In genomic region chr1:109385417-109385816, GRCh38 we compare ENCODE assay signal across 14 cellular contexts. TPM values are rescaled to one million over a fixed set of nuclear protein-coding genes. Genes with fewer than 3 reads are reported as not detected.
A peak's percentile ranks its signal among the peaks of the same experiment; 100 is the strongest.
DNase-seq lines count a peak whose midpoint lies in the region; ATAC-seq and TF ChIP-seq lines count a peak whose summit lies in the region.
"Had no signal": no experiment of that assay in that cellular context is flagged by ENCODE, and none has a peak within 500 bp of the region (broad histone marks: within the 10 kb centered on the region; RNA-seq: fewer than 3 reads in every experiment).

No MANE protein-coding gene starts in this region.

- H3K36me3 ChIP-seq in mucosa of descending colon (ENCODE audit: low read depth) (no peaks in the 10 kb centered on the region), thyroid gland (no peaks in the 10 kb centered on the region)

- H3K4me3 Mint-ChIP-seq in natural killer cell treated with Interleukin-12 subunit alpha and Interleukin-12 subunit beta and Interleukin-15 and Interleukin-18, amount 100 ng/mL, for 72 hours, result no peak overlapping the region

- intact Hi-C loops in mucosa of descending colon (cut with DNase I, micrococcal nuclease), result no loop called here
- intact Hi-C loops in thyroid gland (cut with DNase I), result no loop called here

- H3K27ac Mint-ChIP-seq in natural killer cell treated with Interleukin-12 subunit alpha and Interleukin-12 subunit beta and Interleukin-15 and Interleukin-18, amount 100 ng/mL, for 72 hours, result no peak overlapping the region

- H3K9me3 Mint-ChIP-seq in natural killer cell treated with Interleukin-12 subunit alpha and Interleukin-12 subunit beta and Interleukin-15 and Interleukin-18, amount 100 ng/mL, for 72 hours, result no peaks in the 10 kb centered on the region

- no peaks in the 10 kb centered on the region for H3K36me3 Mint-ChIP-seq in natural killer cell treated with Interleukin-12 subunit alpha and Interleukin-12 subunit beta and Interleukin-15 and Interleukin-18, amount 100 ng/mL, for 72 hours

- peak; percentile 48 for ATAC-seq in mucosa of descending colon
- no peak for ATAC-seq in natural killer cell treated with Interleukin-12 subunit alpha and Interleukin-12 subunit beta and Interleukin-15 and Interleukin-18, amount 100 ng/mL, for 72 hours
- ATAC-seq: HepG2 had no signal

- DNase-seq in NCI-H1436 (lab: John Stamatoyannopoulos, UW) (peak; percentile 17), NCI-H1436 treated with DMSO at 0.1 percent for 48 hours (lab: John Stamatoyannopoulos, UW) (no peak), coronary artery (ENCODE audit: low spot score) (peak; percentile 87), mucosa of descending colon (no peak), thyroid gland (peak; percentile 90 to 91), GM19238 (ENCODE audit: insufficient read length, low spot score) (no peak)
- DNase-seq in activated CD4-positive, alpha-beta T cell treated with anti-CD3 and anti-CD28 coated beads for 48 hours, result no peak
- no peak for DNase-seq in natural killer cell treated with Interleukin-12 subunit alpha and Interleukin-12 subunit beta and Interleukin-15 and Interleukin-18, amount 100 ng/mL, for 72 hours (ENCODE audit: low spot score)
- DNase-seq: activated CD8-positive, alpha-beta memory T cell treated with anti-CD3 and anti-CD28 coated beads, Interleukin-2, amount 50 U/mL, for 4 hours; amniotic stem cell; Caco-2 had no signal

- H3K27ac ChIP-seq in coronary artery (peak overlapping the region; percentile 92 to 96), thyroid gland (peak overlapping the region; percentile 77 to 97 (median 81))
- H3K27ac ChIP-seq: 22Rv1, RWPE1 had no signal

- WGBS in thyroid gland, 2 donors, result 6 to 35% methylated on average over 2 of the region's 2 CpGs

- H3K4me1 ChIP-seq in mucosa of descending colon (ENCODE audit: low read depth) (peaks cover 2% of the 10 kb centered on the region), thyroid gland (peaks cover 67 to 83% of the 10 kb centered on the region in 2 donors)

- H3K4me3 ChIP-seq in coronary artery, result peak overlapping the region; percentile 2
- H3K4me3 ChIP-seq in mucosa of descending colon, result no peak overlapping the region
- no peak overlapping the region for H3K4me3 ChIP-seq in thyroid gland (replicated peaks in 1 of 3)

- peak in 1 of 2 donors; percentile 35 for TF ChIP-seq POLR2A in thyroid gland (IDR thresholded peaks at IDR 0.05)

- TF ChIP-seq CTCF in coronary artery (IDR thresholded peaks at IDR 0.05) (no peak), mucosa of descending colon (IDR thresholded peaks at IDR 0.05) (no peak), thyroid gland (IDR thresholded peaks at IDR 0.05) (no peak)

- peaks cover 0 to 4% of the 10 kb centered on the region in 2 donors for H3K4me1 Mint-ChIP-seq in natural killer cell treated with Interleukin-12 subunit alpha and Interleukin-12 subunit beta and Interleukin-15 and Interleukin-18, amount 100 ng/mL, for 72 hours (ENCODE audit: low read depth in 2 of 2)

- H3K9me3 ChIP-seq in mucosa of descending colon (no peaks in the 10 kb centered on the region), thyroid gland (no peaks in the 10 kb centered on the region)
- H3K9me3 ChIP-seq: Caco-2 had no signal

- peaks cover 13 to 17% of the 10 kb centered on the region in 2 donors for H3K27me3 Mint-ChIP-seq in natural killer cell treated with Interleukin-12 subunit alpha and Interleukin-12 subunit beta and Interleukin-15 and Interleukin-18, amount 100 ng/mL, for 72 hours

- H3K27me3 ChIP-seq in thyroid gland, result no peaks in the 10 kb centered on the region

RNA-seq across cellular contexts. Expression of gene SORT1, which starts 12.3 kb away (rescaled TPM):
- 100 to 1,000 TPM in 2 of 3 donors, 10 to 100 TPM in 1; 89.8 to 109 (median 107) TPM for total RNA-seq in mucosa of descending colon
- 100 to 1,000 TPM in 3 of 4 donors, 10 to 100 TPM in 1; 65.7 to 152 (median 137) TPM for total RNA-seq in thyroid gland
- 1 to 10 TPM; 5.8 to 7.9 TPM for total RNA-seq in natural killer cell treated with Interleukin-12 subunit alpha and Interleukin-12 subunit beta and Interleukin-15 and Interleukin-18, amount 100 ng/mL, for 72 hours

RNA-seq across cellular contexts. Expression of gene PSMA5, which starts 40.8 kb away (rescaled TPM):
- 100 to 1,000 TPM in 1 of 3 donors, 10 to 100 TPM in 2; 67.9 to 103 (median 71.0) TPM for total RNA-seq in mucosa of descending colon
- 10 to 100 TPM; 25.1 to 35.7 (median 28.0) TPM for total RNA-seq in thyroid gland
- 100 to 1,000 TPM; 194 to 201 TPM for total RNA-seq in natural killer cell treated with Interleukin-12 subunit alpha and Interleukin-12 subunit beta and Interleukin-15 and Interleukin-18, amount 100 ng/mL, for 72 hours

Comparison
In these comparisons a context has a peak if more than half of its experiments do, and no peak if none do; other contexts are left out.
1. DNase-seq: peak in NCI-H1436 (single experiment), coronary artery (single experiment) and thyroid gland (2 of 2); none in NCI-H1436 treated with DMSO at 0.1 percent for 48 hours (single experiment), mucosa of descending colon (0 of 3), activated CD4-positive, alpha-beta T cell treated with anti-CD3 and anti-CD28 coated beads for 48 hours (single experiment), GM19238 (single experiment) and natural killer cell treated with Interleukin-12 subunit alpha and Interleukin-12 subunit beta and Interleukin-15 and Interleukin-18, amount 100 ng/mL, for 72 hours (single experiment).
2. RNA of gene SORT1, which starts 12.3 kb away (total RNA-seq): 65.7 to 152 TPM in thyroid gland and 89.8 to 109 TPM in mucosa of descending colon; 5.8 to 7.9 TPM in natural killer cell treated with Interleukin-12 subunit alpha and Interleukin-12 subunit beta and Interleukin-15 and Interleukin-18, amount 100 ng/mL, for 72 hours; every median in the first group is over 4 times any median in the second.